13 cellular contexts compared by ENCODE assay signal in genomic region chr17:62098623-62099231, GRCh38. TPM values are rescaled to one million over a fixed set of nuclear protein-coding genes. Genes with fewer than 3 reads are reported as not detected.
DNase-seq lines count a peak whose midpoint lies in the region; ATAC-seq, FAIRE-seq and TF ChIP-seq lines count a peak whose summit lies in the region.
"Had no signal": no experiment of that assay in that cellular context is flagged by ENCODE, and none has a peak within 500 bp of the region (broad histone marks: within the 10 kb centered on the region; RNA-seq: fewer than 3 reads in every experiment).

No MANE protein-coding gene starts in this region.

- CTCF ChIA-PET in activated CD8-positive, alpha-beta T cell treated with anti-CD3 and anti-CD28 coated beads for 36 hours (lab: Charles Lee) = interaction anchor here (1.7 kb wide), 1 partner anchor 11 kb away, joined by 8 read pairs; no protein-coding TSS in a partner anchor

- intact Hi-C loops in activated CD8-positive, alpha-beta T cell treated with anti-CD3 and anti-CD28 coated beads for 36 hours (cut with micrococcal nuclease) = no loop called here

- peak; percentile 31 for DNase-seq in activated CD8-positive, alpha-beta T cell treated with anti-CD3 and anti-CD28 coated beads for 36 hours
- DNase-seq in urothelium cell line (ENCODE audit: low spot score) = no peak
- DNase-seq in kidney glomerular epithelial cell (lab: John Stamatoyannopoulos, UW) = no peak
- DNase-seq in G401 (ENCODE audit: low spot score) = no peak
- DNase-seq in NCI-H1417 treated with DMSO at 0.1 percent for 48 hours (lab: John Stamatoyannopoulos, UW) = no peak
- DNase-seq: body of pancreas, COR-L47, foreskin keratinocyte, NCI-H446 treated with DMSO at 0.1 percent for 48 hours had no signal

- POLR2A ChIA-PET in activated CD8-positive, alpha-beta T cell treated with anti-CD3 and anti-CD28 coated beads for 36 hours (lab: Charles Lee) = no interaction called here

- no peak for FAIRE-seq in urothelium cell line (lab: Jason Lieb, UNC)
- FAIRE-seq: TTC549 had no signal

- H3K27ac Mint-ChIP-seq in activated CD8-positive, alpha-beta T cell treated with anti-CD3 and anti-CD28 coated beads for 36 hours = peak overlapping the region; percentile 43

- no peak for TF ChIP-seq CTCF in activated CD8-positive, alpha-beta T cell treated with anti-CD3 and anti-CD28 coated beads for 36 hours (IDR thresholded peaks at IDR 0.05)

- H3K36me3 Mint-ChIP-seq in activated CD8-positive, alpha-beta T cell treated with anti-CD3 and anti-CD28 coated beads for 36 hours (ENCODE audit: low read depth) = no peaks in the 10 kb centered on the region

- H3K9me3 Mint-ChIP-seq in activated CD8-positive, alpha-beta T cell treated with anti-CD3 and anti-CD28 coated beads for 36 hours = no peaks in the 10 kb centered on the region

- no peaks in the 10 kb centered on the region for H3K27me3 Mint-ChIP-seq in activated CD8-positive, alpha-beta T cell treated with anti-CD3 and anti-CD28 coated beads for 36 hours

- no peak overlapping the region for H3K4me3 Mint-ChIP-seq in activated CD8-positive, alpha-beta T cell treated with anti-CD3 and anti-CD28 coated beads for 36 hours

- H3K4me1 Mint-ChIP-seq in activated CD8-positive, alpha-beta T cell treated with anti-CD3 and anti-CD28 coated beads for 36 hours (ENCODE audit: low read depth) = peaks cover 15% of the 10 kb centered on the region

- ATAC-seq in GM18498 (IDR thresholded peaks at IDR 0.05; ENCODE audit: unreplicated experiment) (peak; percentile 93), GM19467 (IDR thresholded peaks at IDR 0.05; ENCODE audit: unreplicated experiment) (peak; percentile 73), HG03064 (IDR thresholded peaks at IDR 0.05; ENCODE audit: low read depth, unreplicated experiment) (peak; percentile 91)
- peak; percentile 78 for ATAC-seq in activated CD8-positive, alpha-beta T cell treated with anti-CD3 and anti-CD28 coated beads for 36 hours
- ATAC-seq: body of pancreas, foreskin keratinocyte had no signal

- in situ Hi-C loops in G401 (cut with HindIII; ENCODE audit: low sequenced_read_pairs) = no loop called here

RNA-seq across cellular contexts. Expression of gene MED13, which starts 33.6 kb away (rescaled TPM):
- total RNA-seq in activated CD8-positive, alpha-beta T cell treated with anti-CD3 and anti-CD28 coated beads for 36 hours = 10 to 100 TPM; 36.2 to 36.4 TPM
- 9.5 and 14.8 TPM in 2 replicates for total RNA-seq in G401 (2014; rRNA removed; shearing (Covaris generic))
